In genomic region chr17:996554-997344, GRCh38 we compare ENCODE assay signal across 8 cellular contexts. TPM values are rescaled to one million over a fixed set of nuclear protein-coding genes. Genes with fewer than 3 reads are reported as not detected.
A peak's percentile ranks its signal among the peaks of the same experiment; 100 is the strongest.
DNase-seq lines count a peak whose midpoint lies in the region; ATAC-seq and TF ChIP-seq lines count a peak whose summit lies in the region.

TIMM22 (plus strand) TSS chr17:997129; CDS start chr17:997143, 14 bp downstream.

- H3K9ac ChIP-seq in duodenal mucosa (ENCODE audit: low read depth in 1 of 2, low read length in 2 of 2): peak within 1 kb of the TSS; percentile 95 to 99

- no peaks in the 10 kb centered on the region for H3K27me3 ChIP-seq in CD8-positive, alpha-beta T cell (ENCODE audit: insufficient read depth, low read length)
- H3K27me3 ChIP-seq in duodenal mucosa (ENCODE audit: control insufficient read depth in 1 of 2, insufficient read depth in 2 of 2, low read length in 2 of 2): no peaks in the 10 kb centered on the region

- H3K4me1 ChIP-seq in CD8-positive, alpha-beta T cell (ENCODE audit: insufficient read depth, low read length): peaks cover 9% of the 10 kb centered on the region
- H3K4me1 ChIP-seq in duodenal mucosa (ENCODE audit: control insufficient read depth in 1 of 2, insufficient read depth in 2 of 2, low read length in 2 of 2): peaks cover 14 to 30% of the 10 kb centered on the region in 2 donors

- peak; percentile 84 to 95 (median 90) for DNase-seq in CD8-positive, alpha-beta T cell
- DNase-seq in HK-2 (ENCODE audit: unreplicated experiment) (peak; percentile 97), NCI-H82 treated with DMSO at 0.1 percent for 48 hours (lab: John Stamatoyannopoulos, UW; ENCODE audit: unreplicated experiment) (peak; percentile 97), lower leg skin (ENCODE audit: low spot score in 2 of 2) (peak; percentile 87 to 98)
- DNase-seq in activated CD4-positive, alpha-beta memory T cell treated with anti-CD3 and anti-CD28 coated beads for 36 hours: peak; percentile 96
- DNase-seq in stimulated activated CD4-positive, alpha-beta T cell treated with anti-CD3 and anti-CD28 coated beads, Interleukin-4, amount 100 ng/mL, for 48 hours (ENCODE audit: low read depth in 2 of 2): peak; percentile 85 to 88

- POLR2A ChIA-PET in CD8-positive, alpha-beta T cell (lab: Charles Lee): interaction anchor here (0.6 to 2.5 kb wide), 13 partner anchors 8 to 283 kb away, joined by 3 to 18 read pairs (median 3); partner anchors contain the start of genes GLOD4, MRM3, NXN and VPS53
- POLR2A ChIA-PET in activated CD4-positive, alpha-beta memory T cell treated with anti-CD3 and anti-CD28 coated beads for 36 hours (lab: Charles Lee): interaction anchor here (1.0 to 1.5 kb wide), 2 partner anchors 16 to 215 kb away, joined by 3 to 8 read pairs; partner anchors contain the start of genes GLOD4 and MRM3

- H3K27me3 Mint-ChIP-seq in CD8-positive, alpha-beta T cell (ENCODE audit: low read depth): no peaks in the 10 kb centered on the region
- H3K27me3 Mint-ChIP-seq in activated CD4-positive, alpha-beta memory T cell treated with anti-CD3 and anti-CD28 coated beads for 36 hours: no peaks in the 10 kb centered on the region

- H3K36me3 ChIP-seq in CD8-positive, alpha-beta T cell (ENCODE audit: insufficient read depth, low read length): peaks cover 13% of the 10 kb centered on the region
- peaks cover 11 to 22% of the 10 kb centered on the region in 2 donors for H3K36me3 ChIP-seq in duodenal mucosa (ENCODE audit: control insufficient read depth in 1 of 2, insufficient read depth in 2 of 2, low read length in 2 of 2)

- WGBS in lower leg skin, 2 donors: 0 to 1% methylated on average over 63 to 69 of the region's 71 CpGs

- TF ChIP-seq POLR2A in lower leg skin (IDR thresholded peaks at IDR 0.05): no peak

- peak; percentile 90 for TF ChIP-seq CTCF in CD8-positive, alpha-beta T cell (IDR thresholded peaks at IDR 0.05)
- peak in 1 of 3 donors; percentile 27 for TF ChIP-seq CTCF in lower leg skin (IDR thresholded peaks at IDR 0.05)

- no peaks in the 10 kb centered on the region for H3K9me3 ChIP-seq in CD8-positive, alpha-beta T cell (ENCODE audit: low read length)
- no peaks in the 10 kb centered on the region for H3K9me3 ChIP-seq in duodenal mucosa (ENCODE audit: control insufficient read depth in 1 of 2, low read length in 2 of 2)

- H3K4me3 ChIP-seq in CD8-positive, alpha-beta T cell (ENCODE audit: low read depth, low read length): peak within 1 kb of the TSS; percentile 86
- H3K4me3 ChIP-seq in duodenal mucosa (ENCODE audit: low read depth in 1 of 2, low read length in 2 of 2): peak within 1 kb of the TSS; percentile 100
- H3K4me3 ChIP-seq in lower leg skin (ENCODE audit: low read depth, poor library complexity, severe bottlenecking): peak within 1 kb of the TSS; percentile 92

- CTCF ChIA-PET in CD8-positive, alpha-beta T cell (lab: Charles Lee): interaction anchor here (0.7 to 3.8 kb wide), 15 partner anchors 10 to 278 kb away, joined by 3 to 31 read pairs (median 4); partner anchors contain the start of genes GLOD4, MRM3 and NXN
- CTCF ChIA-PET in activated CD4-positive, alpha-beta memory T cell treated with anti-CD3 and anti-CD28 coated beads for 36 hours (lab: Charles Lee): interaction anchor here (0.5 to 3.1 kb wide), 23 partner anchors 9 to 580 kb away, joined by 3 to 45 read pairs (median 4); partner anchors contain the start of genes GEMIN4, GLOD4, MRM3 and NXN

- intact Hi-C loops in CD8-positive, alpha-beta T cell (cut with DNase I, micrococcal nuclease): loop anchor here (1.0 to 5.0 kb wide), 10 partner anchors 15 to 854 kb away; partner anchors contain the start of genes GLOD4 (in 2 of the 2), MRM3 (in 2 of the 2), VPS53 (in 2 of the 2) and GEMIN4 (in 1 of the 2)
- intact Hi-C loops in activated CD4-positive, alpha-beta memory T cell treated with anti-CD3 and anti-CD28 coated beads for 36 hours (cut with micrococcal nuclease): loop anchor here (1.0 to 5.0 kb wide), 5 partner anchors 15 to 584 kb away; partner anchors contain the start of genes GLOD4 and MRM3
- intact Hi-C loops in lower leg skin (cut with DNase I; ENCODE audit: low total_unique reads): no loop called here

- peak within 1 kb of the TSS; percentile 99 for H3K4me3 Mint-ChIP-seq in CD8-positive, alpha-beta T cell
- H3K4me3 Mint-ChIP-seq in activated CD4-positive, alpha-beta memory T cell treated with anti-CD3 and anti-CD28 coated beads for 36 hours: peak within 1 kb of the TSS; percentile 92

- peaks cover 28% of the 10 kb centered on the region for H3K36me3 Mint-ChIP-seq in CD8-positive, alpha-beta T cell
- peaks cover 14% of the 10 kb centered on the region for H3K36me3 Mint-ChIP-seq in activated CD4-positive, alpha-beta memory T cell treated with anti-CD3 and anti-CD28 coated beads for 36 hours

- peak; percentile 93 for ATAC-seq in CD8-positive, alpha-beta T cell
- peak; percentile 90 for ATAC-seq in GM19452 (IDR thresholded peaks at IDR 0.05; ENCODE audit: unreplicated experiment)

- peak within 1 kb of the TSS; percentile 97 for H3K27ac Mint-ChIP-seq in CD8-positive, alpha-beta T cell
- peak within 1 kb of the TSS; percentile 97 for H3K27ac Mint-ChIP-seq in activated CD4-positive, alpha-beta memory T cell treated with anti-CD3 and anti-CD28 coated beads for 36 hours

- peaks cover 9% of the 10 kb centered on the region for H3K9me3 Mint-ChIP-seq in CD8-positive, alpha-beta T cell
- peaks cover 29% of the 10 kb centered on the region for H3K9me3 Mint-ChIP-seq in activated CD4-positive, alpha-beta memory T cell treated with anti-CD3 and anti-CD28 coated beads for 36 hours

- H3K4me1 Mint-ChIP-seq in CD8-positive, alpha-beta T cell (ENCODE audit: low read depth): peaks cover 24% of the 10 kb centered on the region
- peaks cover 22% of the 10 kb centered on the region for H3K4me1 Mint-ChIP-seq in activated CD4-positive, alpha-beta memory T cell treated with anti-CD3 and anti-CD28 coated beads for 36 hours (ENCODE audit: low read depth)

- H3K27ac ChIP-seq in CD8-positive, alpha-beta T cell (ENCODE audit: low read depth, low read length): peak within 1 kb of the TSS; percentile 70
- H3K27ac ChIP-seq in duodenal mucosa (ENCODE audit: low read depth, low read length): peak within 1 kb of the TSS; percentile 75

RNA-seq across cellular contexts. Expression of gene TIMM22, which starts in this region (rescaled TPM):
- 10 to 100 TPM; 13.2 to 14.0 TPM for total RNA-seq in CD8-positive, alpha-beta T cell
- total RNA-seq in activated CD4-positive, alpha-beta memory T cell treated with anti-CD3 and anti-CD28 coated beads for 36 hours: 1 to 10 TPM; 8.0 to 9.6 TPM
- total RNA-seq in lower leg skin: 10 to 100 TPM; 11.7 to 15.7 (median 13.9) TPM

Comparison
In these comparisons a context has a peak if more than half of its experiments do, and no peak if none do; other contexts are left out.
1. Peak in every context shown above with its lines: DNase-seq, ATAC-seq, H3K4me3 ChIP-seq and H3K27ac ChIP-seq.